In genomic region chr2:46487667-46488333, GRCh38 we compare ENCODE assay signal across 12 cellular contexts. TPM values are rescaled to one million over a fixed set of nuclear protein-coding genes. Genes with fewer than 3 reads are reported as not detected.
A peak's percentile ranks its signal among the peaks of the same experiment; 100 is the strongest.
DNase-seq lines count a peak whose midpoint lies in the region; ATAC-seq and TF ChIP-seq lines count a peak whose summit lies in the region.
"Had no signal": no experiment of that assay in that cellular context is flagged by ENCODE, and none has a peak within 500 bp of the region (broad histone marks: within the 10 kb centered on the region; RNA-seq: fewer than 3 reads in every experiment).

No MANE protein-coding gene starts in this region.

- H3K36me3 ChIP-seq in PC-9 (ENCODE audit: low read depth) = no peaks in the 10 kb centered on the region
- H3K36me3 ChIP-seq: BLaER1 treated with 17β-estradiol and CSF1 and Interleukin-3, amounts not matched to agents 10 nM and 100 nM had no signal

- no peak overlapping the region for H3K4me3 Mint-ChIP-seq in mesothelial cell of epicardium

- ATAC-seq in GM21367 (IDR thresholded peaks at IDR 0.05; ENCODE audit: unreplicated experiment) (no peak), HG03521 (IDR thresholded peaks at IDR 0.05; ENCODE audit: unreplicated experiment) (no peak), GM18517 (IDR thresholded peaks at IDR 0.05; ENCODE audit: unreplicated experiment) (no peak)

- no TSS peak for BruUV-seq in PC-9 (replicated peaks; lab: Mats Ljungman, UMichigan)

- peak; percentile 94 for DNase-seq in AG08395 (ENCODE audit: low spot score)
- DNase-seq in PC-9 = peak; percentile 57 to 67
- peak; percentile 85 for DNase-seq in fibroblast of peridontal ligament (ENCODE audit: extremely low read depth)
- peak; percentile 69 for DNase-seq in myocyte (ENCODE audit: low read depth)
- no peak for DNase-seq in mesothelial cell of epicardium (ENCODE audit: low spot score in 2 of 2, unreplicated experiment in 2 of 2)
- DNase-seq: activated CD4-positive, alpha-beta T cell treated with anti-CD3 and anti-CD28 coated beads, Interleukin-2, amount 50 U/mL, for 48 hours; MV-4-11 had no signal

- H3F3A ChIP-seq in PC-9 (ENCODE audit: insufficient read depth, low read depth) = no peaks in the 10 kb centered on the region

- H3K4me1 ChIP-seq in PC-9 (replicated peaks; ENCODE audit: insufficient read depth) = peaks cover 8% of the 10 kb centered on the region

- H3K4me3 ChIP-seq in PC-9 = no peak overlapping the region
- H3K4me3 ChIP-seq: BLaER1 treated with 17β-estradiol and CSF1 and Interleukin-3, amounts not matched to agents 10 nM and 100 nM had no signal

- no peaks in the 10 kb centered on the region for H3K27me3 Mint-ChIP-seq in mesothelial cell of epicardium (ENCODE audit: low read depth)

- no peak overlapping the region for H3K27ac ChIP-seq in PC-9
- H3K27ac ChIP-seq: BLaER1 treated with 17β-estradiol and CSF1 and Interleukin-3, amounts not matched to agents 10 nM and 100 nM had no signal

- POLR2A ChIA-PET in PC-9 (lab: Charles Lee; ENCODE audit: unreplicated experiment) = no interaction called here

- TF ChIP-seq CTCF in PC-9 (conservative IDR thresholded peaks at IDR 0.05) (no peak), mesothelial cell of epicardium (IDR thresholded peaks at IDR 0.05; ENCODE audit: unreplicated experiment) (no peak)

- H3K9me3 Mint-ChIP-seq in mesothelial cell of epicardium = no peaks in the 10 kb centered on the region

- H3K36me3 Mint-ChIP-seq in mesothelial cell of epicardium = no peaks in the 10 kb centered on the region

- no peak overlapping the region for H2AFZ ChIP-seq in PC-9

- CTCF ChIA-PET in PC-9 (lab: Charles Lee) = interaction anchor here (0.5 kb wide), 1 partner anchor 467 kb away, joined by 6 read pairs; no protein-coding TSS in a partner anchor

- H3K4me1 Mint-ChIP-seq in mesothelial cell of epicardium = peaks cover 21% of the 10 kb centered on the region

- H3K27ac Mint-ChIP-seq in mesothelial cell of epicardium = no peak overlapping the region

- H3K27me3 ChIP-seq in PC-9 (ENCODE audit: insufficient read depth, low read depth) = no peaks in the 10 kb centered on the region
- H3K27me3 ChIP-seq: BLaER1 treated with 17β-estradiol and CSF1 and Interleukin-3, amounts not matched to agents 10 nM and 100 nM had no signal

- H3K4me2 ChIP-seq in PC-9 = no peak overlapping the region

- H4K20me1 ChIP-seq in PC-9 (ENCODE audit: insufficient read depth) = no peaks in the 10 kb centered on the region

- no peaks in the 10 kb centered on the region for H3K9me3 ChIP-seq in PC-9 (ENCODE audit: insufficient read depth, low read depth)
- H3K9me3 ChIP-seq: BLaER1 treated with 17β-estradiol and CSF1 and Interleukin-3, amounts not matched to agents 10 nM and 100 nM had no signal

- no peaks in the 10 kb centered on the region for H3K9me2 ChIP-seq in PC-9 (ENCODE audit: insufficient read depth)

- H3K79me2 ChIP-seq in PC-9 (ENCODE audit: low read depth) = no peaks in the 10 kb centered on the region

- intact Hi-C loops in PC-9 (cut with micrococcal nuclease; ENCODE audit: unreplicated experiment) = no loop called here

RNA-seq across cellular contexts. Expression of gene TMEM247, which starts 8.4 kb away (rescaled TPM):
- total RNA-seq in PC-9 (2021) (not detected in 2 replicates), myocyte (not detected in 2 replicates), mesothelial cell of epicardium (not detected in 3 replicates)
- not detected for polyA plus RNA-seq in myocyte (2012)
- total RNA-seq: dermis microvascular lymphatic vessel endothelial cell had no signal

RNA-seq across cellular contexts. Expression of gene RHOQ, which starts 54.5 kb away (rescaled TPM):
- 19.5 and 19.7 TPM in 2 replicates for total RNA-seq in PC-9 (2021)
- total RNA-seq in myocyte = 79.0 and 90.9 TPM in 2 replicates
- 69.6 TPM for polyA plus RNA-seq in myocyte (2012)
- total RNA-seq in mesothelial cell of epicardium = 55.9 to 57.2 TPM (median 56.6 TPM) in 3 replicates

RNA-seq across cellular contexts. Expression of gene ATP6V1E2, which starts 54.6 kb away (rescaled TPM):
- total RNA-seq in PC-9 (2021) (23.9 and 24.1 TPM in 2 replicates), myocyte (2.2 and 4.1 TPM in 2 replicates), mesothelial cell of epicardium (7.7 to 8.6 TPM (median 7.7 TPM) in 3 replicates)
- polyA plus RNA-seq in myocyte (2012) = 5.0 TPM

Comparison
In these comparisons a context has a peak if more than half of its experiments do, and no peak if none do; other contexts are left out.
1. DNase-seq: peak in AG08395 (single experiment), PC-9 (2 of 2), fibroblast of peridontal ligament (single experiment) and myocyte (single experiment); none in mesothelial cell of epicardium (0 of 2).